In genomic region chr19:4472174-4472974, GRCh38 we compare ENCODE assay signal across 8 cellular contexts. TPM values are rescaled to one million over a fixed set of nuclear protein-coding genes. Genes with fewer than 3 reads are reported as not detected.
A peak's percentile ranks its signal among the peaks of the same experiment; 100 is the strongest.
DNase-seq lines count a peak whose midpoint lies in the region; ATAC-seq and TF ChIP-seq lines count a peak whose summit lies in the region.

TSS of gene HDGFL2 (plus strand) at chr19:4472297. CDS start at chr19:4472351, 54 bp downstream.

- H3K9me3 Mint-ChIP-seq in brain = no peaks in the 10 kb centered on the region

- peaks cover 22% of the 10 kb centered on the region for H3K36me3 ChIP-seq in suprapubic skin

- H3K27ac ChIP-seq in suprapubic skin = peak within 1 kb of the TSS; percentile 89

- DNase-seq in Jurkat, Clone E6-1 (ENCODE audit: low read depth, low spot score) = no peak
- no peak for DNase-seq in left lobe of liver (ENCODE audit: low spot score)
- DNase-seq in suprapubic skin (ENCODE audit: low spot score in 2 of 2) = peak in 1 of 2 donors; percentile 71
- no peak for DNase-seq in NCI-H345 treated with DMSO at 0.1 percent for 48 hours (lab: John Stamatoyannopoulos, UW; ENCODE audit: unreplicated experiment)

- H3K27me3 ChIP-seq in suprapubic skin = no peaks in the 10 kb centered on the region

- peaks cover 7% of the 10 kb centered on the region for H3K27me3 Mint-ChIP-seq in brain

- WGBS in suprapubic skin = 0% methylated on average over 14 of the region's 71 CpGs

- TF ChIP-seq EP300 in suprapubic skin (IDR thresholded peaks at IDR 0.05) = no peak

- H3K36me3 Mint-ChIP-seq in brain = peaks cover 11% of the 10 kb centered on the region

- no peaks in the 10 kb centered on the region for H3K9me3 ChIP-seq in suprapubic skin

- H3K4me3 ChIP-seq in GM12875 (ENCODE audit: low read depth, low read length) (peak within 1 kb of the TSS; percentile 82), suprapubic skin (peak within 1 kb of the TSS; percentile 96)
- H3K4me3 ChIP-seq in Jurkat, Clone E6-1 (ENCODE audit: low read length) = peak within 1 kb of the TSS; percentile 75

- TF ChIP-seq POLR2A in suprapubic skin (IDR thresholded peaks at IDR 0.05) = no peak

- peaks cover 31% of the 10 kb centered on the region for H3K4me1 ChIP-seq in suprapubic skin

- ATAC-seq in left lobe of liver = no peak
- ATAC-seq in GM21786 (IDR thresholded peaks at IDR 0.05; ENCODE audit: unreplicated experiment) = no peak
- no peak for ATAC-seq in HG03108 (IDR thresholded peaks at IDR 0.05; ENCODE audit: unreplicated experiment)

- H3K4me1 Mint-ChIP-seq in brain = peaks cover 29% of the 10 kb centered on the region

- H3K4me3 Mint-ChIP-seq in brain = peak within 1 kb of the TSS; percentile 85 to 94 (median 91)

- TF ChIP-seq CTCF in GM12875 (IDR thresholded peaks at IDR 0.05; ENCODE audit: borderline replicate concordance, insufficient read depth, low read depth, low read length) (no peak), brain (conservative IDR thresholded peaks at IDR 0.05) (no peak), suprapubic skin (IDR thresholded peaks at IDR 0.05) (no peak)

- H3K27ac Mint-ChIP-seq in brain = peak within 1 kb of the TSS; percentile 92 to 97 (median 95)

RNA-seq across cellular contexts. Expression of gene HDGFL2, which starts in this region (rescaled TPM):
- polyA plus RNA-seq in Jurkat, Clone E6-1 (2012; ENCODE audit: insufficient read depth, insufficient read length) = 74.0 TPM
- 150 TPM for polyA plus RNA-seq in brain (ENCODE audit: insufficient read depth, low read depth, low replicate concordance)
- total RNA-seq in left lobe of liver (16.8 TPM), suprapubic skin (10 to 100 TPM; 23.0 to 27.4 (median 23.4) TPM)
